12 cellular contexts compared by ENCODE assay signal in the genomic region with DNA sequence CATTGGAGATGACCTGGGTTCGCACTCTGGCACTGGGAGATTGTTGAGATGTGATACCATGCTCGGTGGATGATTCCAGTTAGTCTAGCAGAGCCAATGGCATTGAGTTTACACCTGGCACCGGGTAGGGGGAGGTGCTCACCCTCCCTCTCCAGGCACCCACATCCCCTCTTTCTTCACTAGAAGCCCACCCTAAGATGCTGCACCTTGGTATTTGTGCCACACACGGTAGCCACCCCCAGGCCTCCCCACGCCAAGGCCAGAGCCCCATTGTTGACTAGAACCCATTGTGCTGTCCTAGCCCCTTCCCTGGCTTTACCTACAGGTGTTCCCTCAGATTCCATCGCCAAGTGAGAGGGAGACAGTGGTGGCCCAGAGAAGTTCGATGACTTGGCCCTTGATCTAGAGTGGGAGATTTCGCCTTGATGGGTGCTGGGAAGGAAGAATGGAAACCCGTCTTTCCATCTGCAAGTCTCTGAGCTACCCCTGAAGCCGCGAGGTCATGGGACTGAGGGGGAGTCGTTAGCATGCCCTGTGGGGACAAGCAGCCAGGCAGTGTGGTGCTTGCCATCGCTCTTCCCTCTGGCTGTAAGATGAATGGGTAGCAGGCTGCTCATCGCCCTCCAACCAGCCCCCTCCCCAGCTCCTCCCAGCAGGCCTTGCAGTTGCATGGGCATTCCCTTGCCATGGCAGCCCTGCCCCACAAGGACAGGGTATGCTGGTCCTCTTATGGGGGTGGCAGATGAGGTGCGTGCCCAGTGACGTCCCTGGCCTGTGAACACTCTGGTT. TPM values are rescaled to one million over a fixed set of nuclear protein-coding genes. Genes with fewer than 3 reads are reported as not detected.
DNase-seq lines count a peak whose midpoint lies in the region; ATAC-seq and TF ChIP-seq lines count a peak whose summit lies in the region.
"Had no signal": no experiment of that assay in that cellular context is flagged by ENCODE, and none has a peak within 500 bp of the region (broad histone marks: within the 10 kb centered on the region; RNA-seq: fewer than 3 reads in every experiment).

No MANE protein-coding gene starts in this region.

- H3K9me3 Mint-ChIP-seq in activated T-helper 1 cell treated with anti-CD3 and anti-CD28 coated beads, Interleukin-12 subunit alpha, Interleukin-12 subunit beta, Interleukin-2, Interleukin-4 antibody, amounts not matched to agents 30 ng/mL and 10 ng/mL and 1 ng/mL, durations not matched to agents 14 hours and 24 hours and 36 hours: no peaks in the 10 kb centered on the region
- H3K9me3 Mint-ChIP-seq: memory B cell had no signal

- peaks cover 85% of the 10 kb centered on the region for H3K36me3 Mint-ChIP-seq in activated T-helper 1 cell treated with anti-CD3 and anti-CD28 coated beads, Interleukin-12 subunit alpha, Interleukin-12 subunit beta, Interleukin-2, Interleukin-4 antibody, amounts not matched to agents 30 ng/mL and 10 ng/mL and 1 ng/mL, durations not matched to agents 14 hours and 24 hours and 36 hours (ENCODE audit: low read depth)

- intact Hi-C loops in Right ventricle myocardium inferior (cut with DNase I) (no loop called here), left cardiac atrium (cut with DNase I) (no loop called here), esophagus muscularis mucosa (cut with DNase I) (no loop called here), upper lobe of right lung (cut with DNase I) (no loop called here), aorta (cut with DNase I) (no loop called here)
- intact Hi-C loops in activated T-helper 1 cell treated with anti-CD3 and anti-CD28 coated beads, Interleukin-12 subunit alpha, Interleukin-12 subunit beta, Interleukin-2, Interleukin-4 antibody, amounts not matched to agents 30 ng/mL and 10 ng/mL and 1 ng/mL, durations not matched to agents 14 hours and 24 hours and 36 hours (cut with micrococcal nuclease): no loop called here

- in situ Hi-C loops in GM13977 (cut with MboI; ENCODE audit: low pct_unique_long_range_greater_than_20kb, low sequenced_read_pairs, unreplicated experiment): loop anchor here (10.0 kb wide), 1 partner anchor 277 kb away; no protein-coding TSS in a partner anchor

- no peak for ATAC-seq in Right ventricle myocardium inferior
- ATAC-seq in left cardiac atrium: no peak
- no peak for ATAC-seq in upper lobe of right lung
- no peak for ATAC-seq in aorta (ENCODE audit: low FRiP score)
- ATAC-seq in HG03280 (IDR thresholded peaks at IDR 0.05; ENCODE audit: unreplicated experiment): no peak
- ATAC-seq: right lobe of liver had no signal

- no peak for TF ChIP-seq CTCF in esophagus muscularis mucosa (IDR thresholded peaks at IDR 0.05)
- TF ChIP-seq CTCF in upper lobe of right lung (IDR thresholded peaks at IDR 0.05): no peak
- no peak for TF ChIP-seq CTCF in GM13977 (IDR thresholded peaks at IDR 0.05; ENCODE audit: extremely low read depth, insufficient read depth, missing control alignments)

- no peak for TF ChIP-seq EP300 in esophagus muscularis mucosa (IDR thresholded peaks at IDR 0.05)

- no peaks in the 10 kb centered on the region for H3K9me3 ChIP-seq in esophagus muscularis mucosa
- no peaks in the 10 kb centered on the region for H3K9me3 ChIP-seq in upper lobe of right lung
- no peaks in the 10 kb centered on the region for H3K9me3 ChIP-seq in aorta (ENCODE audit: control insufficient read depth, low read length)
- H3K9me3 ChIP-seq: right lobe of liver had no signal

- 86% methylated on average over 14 of the region's 16 CpGs for WGBS in esophagus muscularis mucosa
- WGBS in aorta, 2 donors: 84 to 85% methylated on average over 16 of the region's 16 CpGs

- H3K4me1 ChIP-seq in esophagus muscularis mucosa (peaks cover 66 to 91% (median 85%) of the 10 kb centered on the region in 4 donors), upper lobe of right lung (peaks cover 44% of the 10 kb centered on the region), aorta (ENCODE audit: control insufficient read depth in 1 of 2, insufficient read depth in 2 of 2, low read length in 2 of 2) (no peaks in the 10 kb centered on the region)

- no peaks in the 10 kb centered on the region for H3K27me3 ChIP-seq in esophagus muscularis mucosa
- no peaks in the 10 kb centered on the region for H3K27me3 ChIP-seq in upper lobe of right lung
- H3K27me3 ChIP-seq in aorta (ENCODE audit: control insufficient read depth in 1 of 2, insufficient read depth in 2 of 2, low read length in 1 of 2): no peaks in the 10 kb centered on the region
- H3K27me3 ChIP-seq: right lobe of liver had no signal

- TF ChIP-seq POLR2A in esophagus muscularis mucosa (IDR thresholded peaks at IDR 0.05; ENCODE audit: low read depth): no peak

- peaks cover 91% of the 10 kb centered on the region for H3K4me1 Mint-ChIP-seq in activated T-helper 1 cell treated with anti-CD3 and anti-CD28 coated beads, Interleukin-12 subunit alpha, Interleukin-12 subunit beta, Interleukin-2, Interleukin-4 antibody, amounts not matched to agents 30 ng/mL and 10 ng/mL and 1 ng/mL, durations not matched to agents 14 hours and 24 hours and 36 hours (ENCODE audit: low read depth)

- H3K27ac ChIP-seq in esophagus muscularis mucosa (replicated peaks in 1 of 4): peak overlapping the region in 3 of 4 donors; percentile 70 to 98 (median 93)
- H3K27ac ChIP-seq in upper lobe of right lung: no peak overlapping the region
- no peak overlapping the region for H3K27ac ChIP-seq in aorta (ENCODE audit: low read depth in 1 of 2, low read length in 2 of 2)
- H3K27ac ChIP-seq: right lobe of liver had no signal

- H3K27me3 Mint-ChIP-seq in activated T-helper 1 cell treated with anti-CD3 and anti-CD28 coated beads, Interleukin-12 subunit alpha, Interleukin-12 subunit beta, Interleukin-2, Interleukin-4 antibody, amounts not matched to agents 30 ng/mL and 10 ng/mL and 1 ng/mL, durations not matched to agents 14 hours and 24 hours and 36 hours (ENCODE audit: insufficient read depth): no peaks in the 10 kb centered on the region
- H3K27me3 Mint-ChIP-seq: memory B cell had no signal

- H3K4me3 Mint-ChIP-seq in activated T-helper 1 cell treated with anti-CD3 and anti-CD28 coated beads, Interleukin-12 subunit alpha, Interleukin-12 subunit beta, Interleukin-2, Interleukin-4 antibody, amounts not matched to agents 30 ng/mL and 10 ng/mL and 1 ng/mL, durations not matched to agents 14 hours and 24 hours and 36 hours: peak overlapping the region; percentile 28
- H3K4me3 Mint-ChIP-seq: memory B cell had no signal

- no peak overlapping the region for H3K4me3 ChIP-seq in esophagus muscularis mucosa
- H3K4me3 ChIP-seq in upper lobe of right lung: no peak overlapping the region
- no peak overlapping the region for H3K4me3 ChIP-seq in aorta (ENCODE audit: low read length in 2 of 2)
- H3K4me3 ChIP-seq: right lobe of liver had no signal

- peak overlapping the region; percentile 40 for H3K27ac Mint-ChIP-seq in activated T-helper 1 cell treated with anti-CD3 and anti-CD28 coated beads, Interleukin-12 subunit alpha, Interleukin-12 subunit beta, Interleukin-2, Interleukin-4 antibody, amounts not matched to agents 30 ng/mL and 10 ng/mL and 1 ng/mL, durations not matched to agents 14 hours and 24 hours and 36 hours
- H3K27ac Mint-ChIP-seq: memory B cell had no signal

- H3K36me3 ChIP-seq in esophagus muscularis mucosa (peaks cover 6 to 94% (median 81%) of the 10 kb centered on the region in 4 donors), upper lobe of right lung (peaks cover 69% of the 10 kb centered on the region), aorta (ENCODE audit: control insufficient read depth in 1 of 2, insufficient read depth in 2 of 2, low read length in 1 of 2) (peaks cover 2 to 11% of the 10 kb centered on the region in 2 donors)
- H3K36me3 ChIP-seq: right lobe of liver had no signal

- DNase-seq in Right ventricle myocardium inferior (ENCODE audit: missing footprints) (peak; percentile 62), left cardiac atrium (no peak), esophagus muscularis mucosa (ENCODE audit: extremely low spot score) (peak; percentile 64), upper lobe of right lung (peak; percentile 48), aorta (no peak), GM13977 (ENCODE audit: low spot score) (no peak)
- no peak for DNase-seq in activated T-helper 1 cell treated with anti-CD3 and anti-CD28 coated beads, Interleukin-12 subunit alpha, Interleukin-12 subunit beta, Interleukin-2, Interleukin-4 antibody, amounts not matched to agents 30 ng/mL and 10 ng/mL and 1 ng/mL, durations not matched to agents 14 hours and 24 hours and 36 hours (ENCODE audit: low spot score)
- DNase-seq: NCI-H1105, right lobe of liver, SIG-M5 had no signal

RNA-seq across cellular contexts. Expression of a gene that starts 8.7 kb away (rescaled TPM):
- total RNA-seq in Right ventricle myocardium inferior: 214 TPM
- 100 to 1,000 TPM; 170 to 202 TPM for total RNA-seq in left cardiac atrium
- 548 and 549 TPM in 2 replicates for total RNA-seq in activated T-helper 1 cell treated with anti-CD3 and anti-CD28 coated beads, Interleukin-12 subunit alpha, Interleukin-12 subunit beta, Interleukin-2, Interleukin-4 antibody, amounts not matched to agents 30 ng/mL and 10 ng/mL and 1 ng/mL, durations not matched to agents 14 hours and 24 hours and 36 hours
- 100 to 1,000 TPM; 101 to 122 (median 111) TPM for total RNA-seq in esophagus muscularis mucosa
- total RNA-seq in upper lobe of right lung: 94.2 TPM
- 100 to 1,000 TPM; 135 to 170 TPM for total RNA-seq in aorta
- 10 to 100 TPM; 17.1 to 18.9 TPM for polyA plus RNA-seq in aorta

RNA-seq across cellular contexts. Expression of a gene that starts 38.7 kb away (rescaled TPM):
- total RNA-seq in Right ventricle myocardium inferior (16.5 TPM), left cardiac atrium (10 to 100 TPM in 1 of 2 donors, 1 to 10 TPM in 1; 9.7 to 14.0 TPM), esophagus muscularis mucosa (1 to 10 TPM; 6.6 to 7.6 (median 7.4) TPM), upper lobe of right lung (20.0 TPM), aorta (10 to 100 TPM in 1 of 2 donors, 1 to 10 TPM in 1; 7.2 to 10.5 TPM)
- total RNA-seq in activated T-helper 1 cell treated with anti-CD3 and anti-CD28 coated beads, Interleukin-12 subunit alpha, Interleukin-12 subunit beta, Interleukin-2, Interleukin-4 antibody, amounts not matched to agents 30 ng/mL and 10 ng/mL and 1 ng/mL, durations not matched to agents 14 hours and 24 hours and 36 hours: 14.4 TPM in 2 replicates
- polyA plus RNA-seq in aorta: 1 to 10 TPM; 2.9 to 4.6 TPM

Comparison
In these comparisons a context has a peak if more than half of its experiments do, and no peak if none do; other contexts are left out.
1. DNase-seq: peak in Right ventricle myocardium inferior (single experiment), esophagus muscularis mucosa (single experiment) and upper lobe of right lung (single experiment); none in left cardiac atrium (single experiment), activated T-helper 1 cell treated with anti-CD3 and anti-CD28 coated beads, Interleukin-12 subunit alpha, Interleukin-12 subunit beta, Interleukin-2, Interleukin-4 antibody, amounts not matched to agents 30 ng/mL and 10 ng/mL and 1 ng/mL, durations not matched to agents 14 hours and 24 hours and 36 hours (single experiment), aorta (0 of 2) and GM13977 (single experiment).
2. H3K27ac ChIP-seq: peak in esophagus muscularis mucosa (3 of 4); none in upper lobe of right lung (single experiment) and aorta (0 of 2).